13 cellular contexts compared by ENCODE assay signal in the genomic region with DNA sequence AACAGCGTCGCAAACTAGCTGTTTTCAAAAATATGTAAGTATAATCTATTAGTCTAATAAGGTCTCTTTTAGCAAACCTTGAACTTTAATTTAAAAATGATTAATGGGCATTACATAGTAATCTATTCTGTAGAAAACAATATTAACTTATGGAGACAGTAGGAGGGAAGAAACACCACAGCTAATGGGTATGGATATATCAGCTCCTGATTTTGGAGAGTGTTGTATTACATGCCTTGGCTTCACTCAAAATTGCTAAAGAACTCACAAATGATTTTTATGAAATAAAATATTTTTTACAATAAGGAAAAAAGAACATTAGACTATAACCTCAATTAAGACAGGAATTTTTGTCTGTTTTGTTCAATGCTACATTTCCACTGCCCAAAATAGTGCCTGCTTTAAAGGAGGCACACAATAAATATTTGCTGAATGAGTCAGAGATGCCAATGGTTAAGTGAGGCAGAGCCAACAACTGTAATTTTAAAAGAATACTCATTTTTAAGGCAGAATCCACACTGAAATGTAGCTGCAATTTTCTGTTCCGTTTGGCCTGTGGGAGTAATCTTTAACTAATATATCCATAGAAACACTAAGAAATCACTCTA. TPM values are rescaled to one million over a fixed set of nuclear protein-coding genes. Genes with fewer than 3 reads are reported as not detected.
A peak's percentile ranks its signal among the peaks of the same experiment; 100 is the strongest.
DNase-seq lines count a peak whose midpoint lies in the region; ATAC-seq, FAIRE-seq and TF ChIP-seq lines count a peak whose summit lies in the region.
"Had no signal": no experiment of that assay in that cellular context is flagged by ENCODE, and none has a peak within 500 bp of the region (broad histone marks: within the 10 kb centered on the region; RNA-seq: fewer than 3 reads in every experiment).

No MANE protein-coding gene starts in this region.

- H3K36me3 ChIP-seq in fibroblast of lung (ENCODE audit: control insufficient read depth, insufficient read depth, low read length) (peaks cover 2% of the 10 kb centered on the region), pancreas (peaks cover 0 to 5% (median 0%) of the 10 kb centered on the region in 3 donors)

- H3K4me1 ChIP-seq in fibroblast of lung (ENCODE audit: control insufficient read depth, extremely low read depth, insufficient read depth, low read length) (no peaks in the 10 kb centered on the region), pancreas (peaks cover 0 to 22% (median 12%) of the 10 kb centered on the region in 3 donors)

- H3K79me2 ChIP-seq in fibroblast of lung (ENCODE audit: control insufficient read depth, insufficient read depth, low read length): peaks cover 6% of the 10 kb centered on the region

- no peaks in the 10 kb centered on the region for H4K20me1 ChIP-seq in fibroblast of lung (ENCODE audit: control insufficient read depth, extremely low read depth, insufficient read depth, low read length)

- H3K4me2 ChIP-seq in fibroblast of lung (ENCODE audit: extremely low read depth, insufficient read depth, low read length): peak overlapping the region; percentile 63

- H3K4me3 ChIP-seq in fibroblast of lung (replicated peaks in 1 of 4; ENCODE audit: control extremely low read depth in 1 of 4, insufficient read depth in 1 of 4, low read depth in 3 of 4, low read length in 4 of 4): no peak overlapping the region
- H3K4me3 ChIP-seq in pancreas: no peak overlapping the region
- H3K4me3 ChIP-seq: psoas muscle had no signal

- FAIRE-seq in pancreas (lab: Jason Lieb, UNC): no peak

- DNase-seq in GM04503 (ENCODE audit: low read depth): peak; percentile 37
- peak; percentile 34 for DNase-seq in RWPE1 (ENCODE audit: low spot score)
- peak; percentile 35 to 50 for DNase-seq in fibroblast of lung (ENCODE audit: low read depth in 2 of 2)
- DNase-seq in pancreas: no peak
- no peak for DNase-seq in DMS 273 (lab: John Stamatoyannopoulos, UW; ENCODE audit: unreplicated experiment)
- no peak for DNase-seq in NCI-H2196 (lab: John Stamatoyannopoulos, UW; ENCODE audit: unreplicated experiment)
- no peak for DNase-seq in COR-L47 (lab: John Stamatoyannopoulos, UW)
- DNase-seq: activated CD4-positive, alpha-beta T cell treated with anti-CD3 and anti-CD28 coated beads for 4 hours; activated naive CD4-positive, alpha-beta T cell treated with Interleukin-2 at 50 U/mL for 16 hours; DMS 273 treated with DMSO at 0.1 percent for 48 hours; hippocampal formation; psoas muscle had no signal

- CTCF ChIA-PET in RWPE1 (lab: Yijun Ruan, JAX): interaction anchor here (0.7 kb wide), 1 partner anchor 35 kb away, joined by 3 read pairs; no protein-coding TSS in a partner anchor

- 71 to 72% methylated on average over 3 of the region's 3 CpGs for WGBS in pancreas, 2 donors

- POLR2A ChIA-PET in RWPE1 (lab: Yijun Ruan, JAX; ENCODE audit: low non-redundant PET): interaction anchor here (0.6 kb wide), 1 partner anchor 441 kb away, joined by 3 read pairs; no protein-coding TSS in a partner anchor

- intact Hi-C loops in pancreas (cut with DNase I): loop anchor here in 1 of 3 donors (10.0 kb wide), 1 partner anchor 815 kb away; no protein-coding TSS in a partner anchor

- ATAC-seq in pancreas (peak; percentile 71 to 81 (median 73)), HG02884 (IDR thresholded peaks at IDR 0.05; ENCODE audit: unreplicated experiment) (no peak)
- ATAC-seq: psoas muscle had no signal

- H3K27me3 ChIP-seq in fibroblast of lung (ENCODE audit: control insufficient read depth, insufficient read depth, low read length) (no peaks in the 10 kb centered on the region), pancreas (no peaks in the 10 kb centered on the region)

- no peak overlapping the region for H3K9ac ChIP-seq in fibroblast of lung (ENCODE audit: insufficient read depth, low read length)

- no peak for TF ChIP-seq CTCF in RWPE1 (conservative IDR thresholded peaks at IDR 0.05; ENCODE audit: low read depth)
- no peak for TF ChIP-seq CTCF in fibroblast of lung (conservative IDR thresholded peaks at IDR 0.05 in 1 of 2, IDR thresholded peaks at IDR 0.05 in 1 of 2; ENCODE audit: low read depth in 1 of 2, low read length in 2 of 2)
- no peak for TF ChIP-seq CTCF in pancreas (IDR thresholded peaks at IDR 0.05)

- H3K27ac ChIP-seq in RWPE1 (no peak overlapping the region), fibroblast of lung (ENCODE audit: insufficient read depth, low read length) (no peak overlapping the region), pancreas (no peak overlapping the region)
- H3K27ac ChIP-seq: psoas muscle had no signal

- H2AFZ ChIP-seq in fibroblast of lung (ENCODE audit: low read length): no peak overlapping the region

- H3K9me3 ChIP-seq in fibroblast of lung (ENCODE audit: control insufficient read depth, insufficient read depth, low read depth, low read length) (no peaks in the 10 kb centered on the region), pancreas (no peaks in the 10 kb centered on the region)
- H3K9me3 ChIP-seq: psoas muscle had no signal

RNA-seq across cellular contexts. Expression of gene ATG5, which starts 15.7 kb away (rescaled TPM):
- total RNA-seq in fibroblast of lung: 63.4 and 64.7 TPM in 2 replicates
- 33.3 and 38.6 TPM in 2 replicates for polyA plus RNA-seq in fibroblast of lung
- 22.9 and 23.3 TPM in 2 replicates for polyA plus RNA-seq in fibroblast of lung (2012)
- 2.3 and 8.2 TPM in 2 replicates for polyA minus RNA-seq in fibroblast of lung (ENCODE audit: low replicate concordance)
- 10 to 100 TPM in 4 of 6 donors, 1 to 10 TPM in 2; 8.9 to 15.7 (median 11.5) TPM for total RNA-seq in pancreas
- polyA plus RNA-seq in pancreas: 10 to 100 TPM in 1 of 2 donors, 1 to 10 TPM in 1; 8.2 to 10.4 TPM

RNA-seq across cellular contexts. Expression of gene CRYBG1, which starts 50.6 kb away (rescaled TPM):
- total RNA-seq in fibroblast of lung (2.1 and 10.1 TPM in 2 replicates), pancreas (1 to 10 TPM; 3.0 to 9.2 (median 4.8) TPM)
- polyA plus RNA-seq in fibroblast of lung (4.3 and 6.3 TPM in 2 replicates), pancreas (1 to 10 TPM; 2.3 to 3.3 TPM)
- polyA plus RNA-seq in fibroblast of lung (2012): 4.4 and 5.4 TPM in 2 replicates
- 2.7 and 3.4 TPM in 2 replicates for polyA minus RNA-seq in fibroblast of lung (ENCODE audit: low replicate concordance)

Comparison
In these comparisons a context has a peak if more than half of its experiments do, and no peak if none do; other contexts are left out.
1. DNase-seq: peak in GM04503 (single experiment), RWPE1 (single experiment) and fibroblast of lung (2 of 2); none in pancreas (0 of 6), DMS 273 (single experiment), NCI-H2196 (single experiment) and COR-L47 (single experiment).